ENCODE assay signal across 17 cellular contexts in genomic region chr17:9472541-9472940, GRCh38.
A peak's percentile ranks its signal among the peaks of the same experiment; 100 is the strongest.
DNase-seq lines count a peak whose midpoint lies in the region; ATAC-seq and TF ChIP-seq lines count a peak whose summit lies in the region.
"Had no signal": no experiment of that assay in that cellular context is flagged by ENCODE, and none has a peak within 500 bp of the region (broad histone marks: within the 10 kb centered on the region; RNA-seq: fewer than 3 reads in every experiment).

No MANE protein-coding gene starts in this region.

- H3K36me3 ChIP-seq in heart right ventricle (no peaks in the 10 kb centered on the region), skeletal muscle satellite cell (ENCODE audit: insufficient read depth, low read length) (no peaks in the 10 kb centered on the region)
- H3K36me3 ChIP-seq: tibial artery had no signal

- ATAC-seq in heart right ventricle: peak; percentile 86 to 93 (median 91)
- ATAC-seq in HG02938 (IDR thresholded peaks at IDR 0.05; ENCODE audit: unreplicated experiment): no peak

- peak overlapping the region; percentile 2 for H3K4me2 ChIP-seq in skeletal muscle satellite cell (ENCODE audit: low read length)

- WGBS in heart right ventricle, 2 donors: 59 to 66% methylated on average over 3 of the region's 3 CpGs

- H3K9me3 Mint-ChIP-seq in activated T-helper 1 cell treated with anti-CD3 and anti-CD28 coated beads, Interleukin-12 subunit alpha, Interleukin-12 subunit beta, Interleukin-2, Interleukin-4 antibody, amounts not matched to agents 30 ng/mL and 10 ng/mL and 1 ng/mL, durations not matched to agents 14 hours and 24 hours and 36 hours: no peaks in the 10 kb centered on the region

- peak overlapping the region in 1 of 10 donors; percentile 3 for H3K27ac ChIP-seq in heart right ventricle
- H3K27ac ChIP-seq: 22Rv1, tibial artery, VCaP had no signal

- peaks cover 3% of the 10 kb centered on the region for H3K36me3 Mint-ChIP-seq in activated T-helper 1 cell treated with anti-CD3 and anti-CD28 coated beads, Interleukin-12 subunit alpha, Interleukin-12 subunit beta, Interleukin-2, Interleukin-4 antibody, amounts not matched to agents 30 ng/mL and 10 ng/mL and 1 ng/mL, durations not matched to agents 14 hours and 24 hours and 36 hours (ENCODE audit: low read depth)

- peaks cover 22% of the 10 kb centered on the region for H3K4me1 Mint-ChIP-seq in activated T-helper 1 cell treated with anti-CD3 and anti-CD28 coated beads, Interleukin-12 subunit alpha, Interleukin-12 subunit beta, Interleukin-2, Interleukin-4 antibody, amounts not matched to agents 30 ng/mL and 10 ng/mL and 1 ng/mL, durations not matched to agents 14 hours and 24 hours and 36 hours (ENCODE audit: low read depth)

- intact Hi-C loops in activated T-helper 1 cell treated with anti-CD3 and anti-CD28 coated beads, Interleukin-12 subunit alpha, Interleukin-12 subunit beta, Interleukin-2, Interleukin-4 antibody, amounts not matched to agents 30 ng/mL and 10 ng/mL and 1 ng/mL, durations not matched to agents 14 hours and 24 hours and 36 hours (cut with micrococcal nuclease): no loop called here
- intact Hi-C loops in heart right ventricle (cut with DNase I): no loop called here

- H3K27me3 ChIP-seq in heart right ventricle: no peaks in the 10 kb centered on the region
- no peaks in the 10 kb centered on the region for H3K27me3 ChIP-seq in skeletal muscle satellite cell (ENCODE audit: control insufficient read depth, insufficient read depth, low read length)
- H3K27me3 ChIP-seq: tibial artery had no signal

- H3K27me3 Mint-ChIP-seq in activated T-helper 1 cell treated with anti-CD3 and anti-CD28 coated beads, Interleukin-12 subunit alpha, Interleukin-12 subunit beta, Interleukin-2, Interleukin-4 antibody, amounts not matched to agents 30 ng/mL and 10 ng/mL and 1 ng/mL, durations not matched to agents 14 hours and 24 hours and 36 hours (ENCODE audit: insufficient read depth): no peaks in the 10 kb centered on the region
- H3K27me3 Mint-ChIP-seq: brain had no signal

- peak; percentile 8 for DNase-seq in DMS 273 (lab: John Stamatoyannopoulos, UW; ENCODE audit: unreplicated experiment)
- DNase-seq in DMS 273 treated with DMSO at 0.1 percent for 48 hours (lab: John Stamatoyannopoulos, UW): no peak
- no peak for DNase-seq in activated T-helper 1 cell treated with anti-CD3 and anti-CD28 coated beads, Interleukin-12 subunit alpha, Interleukin-12 subunit beta, Interleukin-2, Interleukin-4 antibody, amounts not matched to agents 30 ng/mL and 10 ng/mL and 1 ng/mL, durations not matched to agents 14 hours and 24 hours and 36 hours (ENCODE audit: low spot score)
- peak; percentile 22 to 36 for DNase-seq in heart right ventricle
- no peak for DNase-seq in NCI-H510A treated with DMSO at 0.1 percent for 48 hours (lab: John Stamatoyannopoulos, UW)
- DNase-seq in stimulated activated CD4-positive, alpha-beta T cell treated with anti-CD3 and anti-CD28 coated beads, Interleukin-12 subunit alpha, Interleukin-12 subunit beta, amount 100 ng/mL, for 4 hours: no peak
- DNase-seq: activated naive CD4-positive, alpha-beta T cell; effector CD8-positive, alpha-beta T cell; kidney glomerular epithelial cell; NCI-H2171; stimulated activated CD4-positive, alpha-beta T cell treated with anti-CD3 and anti-CD28 coated beads, Interleukin-2, amount 100 ng/mL, for 24 hours; tibial artery had no signal

- H3K9me3 ChIP-seq in heart right ventricle (no peaks in the 10 kb centered on the region), skeletal muscle satellite cell (replicated peaks; ENCODE audit: low read length) (no peaks in the 10 kb centered on the region)
- H3K9me3 ChIP-seq: tibial artery had no signal

- no peak overlapping the region for H3K4me3 ChIP-seq in heart right ventricle
- H3K4me3 ChIP-seq in skeletal muscle satellite cell (ENCODE audit: low read length): peak overlapping the region; percentile 16
- H3K4me3 ChIP-seq: tibial artery had no signal

- peaks cover 0 to 23% (median 7%) of the 10 kb centered on the region in 9 donors for H3K4me1 ChIP-seq in heart right ventricle
- peaks cover 21% of the 10 kb centered on the region for H3K4me1 ChIP-seq in skeletal muscle satellite cell (ENCODE audit: control insufficient read depth, insufficient read depth, low read length)
- H3K4me1 ChIP-seq: tibial artery had no signal

- no peak for TF ChIP-seq CTCF in heart right ventricle (IDR thresholded peaks at IDR 0.05)

- peak overlapping the region; percentile 44 for H3K27ac Mint-ChIP-seq in activated T-helper 1 cell treated with anti-CD3 and anti-CD28 coated beads, Interleukin-12 subunit alpha, Interleukin-12 subunit beta, Interleukin-2, Interleukin-4 antibody, amounts not matched to agents 30 ng/mL and 10 ng/mL and 1 ng/mL, durations not matched to agents 14 hours and 24 hours and 36 hours
- H3K27ac Mint-ChIP-seq: brain had no signal

- no peak overlapping the region for H3K4me3 Mint-ChIP-seq in activated T-helper 1 cell treated with anti-CD3 and anti-CD28 coated beads, Interleukin-12 subunit alpha, Interleukin-12 subunit beta, Interleukin-2, Interleukin-4 antibody, amounts not matched to agents 30 ng/mL and 10 ng/mL and 1 ng/mL, durations not matched to agents 14 hours and 24 hours and 36 hours
- H3K4me3 Mint-ChIP-seq: brain had no signal

- H3K9ac ChIP-seq in skeletal muscle satellite cell (ENCODE audit: low read depth, low read length): no peak overlapping the region

Comparison
In these comparisons a context has a peak if more than half of its experiments do, and no peak if none do; other contexts are left out.
1. DNase-seq: peak in DMS 273 (single experiment) and heart right ventricle (2 of 2); none in DMS 273 treated with DMSO at 0.1 percent for 48 hours (single experiment), activated T-helper 1 cell treated with anti-CD3 and anti-CD28 coated beads, Interleukin-12 subunit alpha, Interleukin-12 subunit beta, Interleukin-2, Interleukin-4 antibody, amounts not matched to agents 30 ng/mL and 10 ng/mL and 1 ng/mL, durations not matched to agents 14 hours and 24 hours and 36 hours (single experiment), NCI-H510A treated with DMSO at 0.1 percent for 48 hours (single experiment) and stimulated activated CD4-positive, alpha-beta T cell treated with anti-CD3 and anti-CD28 coated beads, Interleukin-12 subunit alpha, Interleukin-12 subunit beta, amount 100 ng/mL, for 4 hours (single experiment).